Comparison of ENCODE assay signal across 13 cellular contexts in genomic region chr17:82134101-82134500, GRCh38. TPM values are rescaled to one million over a fixed set of nuclear protein-coding genes. Genes with fewer than 3 reads are reported as not detected.
DNase-seq lines count a peak whose midpoint lies in the region; ATAC-seq and TF ChIP-seq lines count a peak whose summit lies in the region.
"Had no signal": no experiment of that assay in that cellular context is flagged by ENCODE, and none has a peak within 500 bp of the region (broad histone marks: within the 10 kb centered on the region; RNA-seq: fewer than 3 reads in every experiment).

No MANE protein-coding gene starts in this region.

- H3K4me1 ChIP-seq in right atrium auricular region (no peaks in the 10 kb centered on the region), heart left ventricle (no peaks in the 10 kb centered on the region), vagina (no peaks in the 10 kb centered on the region)
- H3K4me1 ChIP-seq: neural progenitor cell had no signal

- DNase-seq in right atrium auricular region (ENCODE audit: low spot score): peak; percentile 70
- no peak for DNase-seq in heart left ventricle
- no peak for DNase-seq in epithelial cell of prostate (ENCODE audit: low read depth, low spot score)
- no peak for DNase-seq in omental fat pad (ENCODE audit: low spot score)
- DNase-seq in vagina (ENCODE audit: extremely low spot score in 2 of 2): no peak
- DNase-seq in activated naive CD4-positive, alpha-beta T cell (lab: John Stamatoyannopoulos, UW): no peak
- DNase-seq in NCI-H748 (lab: John Stamatoyannopoulos, UW; ENCODE audit: unreplicated experiment): no peak
- DNase-seq: activated CD4-positive, CD25-positive, alpha-beta regulatory T cell; activated T-cell treated with anti-CD3 and anti-CD28 coated beads, Interleukin-2, amount 50 U/mL, for 24 hours; SHP77 treated with DMSO at 0.1 percent for 48 hours; stimulated activated naive CD4-positive, alpha-beta T cell had no signal

- H3K27me3 ChIP-seq in right atrium auricular region (no peaks in the 10 kb centered on the region), heart left ventricle (no peaks in the 10 kb centered on the region), vagina (no peaks in the 10 kb centered on the region)
- H3K27me3 ChIP-seq: neural progenitor cell had no signal

- no peaks in the 10 kb centered on the region for H3K36me3 ChIP-seq in right atrium auricular region
- no peaks in the 10 kb centered on the region for H3K36me3 ChIP-seq in heart left ventricle
- H3K36me3 ChIP-seq in vagina: no peaks in the 10 kb centered on the region
- H3K36me3 ChIP-seq: neural progenitor cell had no signal

- WGBS in heart left ventricle, 4 donors: 93 to 94% (median 94%) methylated on average over 11 of the region's 11 CpGs

- H3K4me3 ChIP-seq in right atrium auricular region (no peak overlapping the region), heart left ventricle (no peak overlapping the region), vagina (no peak overlapping the region)
- H3K4me3 ChIP-seq: neural progenitor cell had no signal

- TF ChIP-seq CTCF in right atrium auricular region (IDR thresholded peaks at IDR 0.05) (no peak), heart left ventricle (IDR thresholded peaks at IDR 0.05) (no peak), omental fat pad (IDR thresholded peaks at IDR 0.05) (no peak), vagina (IDR thresholded peaks at IDR 0.05) (no peak)

- no peak for TF ChIP-seq POLR2A in heart left ventricle (IDR thresholded peaks at IDR 0.05)
- no peak for TF ChIP-seq POLR2A in vagina (IDR thresholded peaks at IDR 0.05)

- ATAC-seq in heart left ventricle: no peak
- ATAC-seq in omental fat pad (ENCODE audit: low FRiP score): peak; percentile 80
- ATAC-seq in GM19035 (IDR thresholded peaks at IDR 0.05; ENCODE audit: unreplicated experiment): no peak

- intact Hi-C loops in heart left ventricle (cut with DNase I): no loop called here
- intact Hi-C loops in vagina (cut with DNase I): no loop called here

- no peak overlapping the region for H3K27ac ChIP-seq in right atrium auricular region
- H3K27ac ChIP-seq in heart left ventricle: no peak overlapping the region
- peak overlapping the region; percentile 60 for H3K27ac ChIP-seq in epithelial cell of prostate
- H3K27ac ChIP-seq in vagina: peak overlapping the region; percentile 53
- H3K27ac ChIP-seq: neural progenitor cell had no signal

- H3K9me3 ChIP-seq in right atrium auricular region (no peaks in the 10 kb centered on the region), heart left ventricle (no peaks in the 10 kb centered on the region), vagina (no peaks in the 10 kb centered on the region)

RNA-seq across cellular contexts. Expression of gene FASN, which starts 36.1 kb away (rescaled TPM):
- total RNA-seq in right atrium auricular region (10 to 100 TPM; 13.8 to 46.4 TPM), heart left ventricle (100 to 1,000 TPM in 1 of 9 donors, 10 to 100 TPM in 7, 1 to 10 TPM in 1; 6.9 to 103 (median 18.9) TPM), omental fat pad (1,000 to 10,000 TPM in 1 of 4 donors, 100 to 1,000 TPM in 3; 313 to 1,522 (median 467) TPM), vagina (127 TPM)
- 10 to 100 TPM; 17.5 to 47.5 TPM for polyA plus RNA-seq in heart left ventricle

Comparison
In these comparisons a context has a peak if more than half of its experiments do, and no peak if none do; other contexts are left out.
1. H3K27ac ChIP-seq: peak in epithelial cell of prostate (single experiment) and vagina (single experiment); none in right atrium auricular region (0 of 2) and heart left ventricle (0 of 12).